21 cellular contexts compared by ENCODE assay signal in the genomic region with DNA sequence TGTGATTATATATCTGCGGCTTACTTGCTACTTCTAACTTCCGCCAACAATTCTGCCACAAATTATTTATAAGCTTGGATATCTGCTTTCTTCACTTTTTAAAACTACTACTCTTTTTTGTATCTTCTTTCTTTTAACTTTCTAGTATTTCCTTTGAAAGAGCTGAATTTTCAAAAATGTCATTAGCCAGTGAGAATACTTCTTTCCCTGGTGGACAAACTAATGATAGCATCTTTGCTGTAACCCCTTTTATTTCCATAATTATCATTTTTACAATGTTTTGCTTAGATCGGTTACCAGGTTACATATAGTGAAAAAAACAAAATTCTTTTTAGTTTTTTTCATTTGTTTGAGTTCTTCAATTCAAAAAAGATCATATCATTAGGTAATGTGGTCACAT.
"Had no signal": no experiment of that assay in that cellular context is flagged by ENCODE, and none has a peak within 500 bp of the region (broad histone marks: within the 10 kb centered on the region; RNA-seq: fewer than 3 reads in every experiment).

No MANE protein-coding gene starts in this region.

- H3K27me3 ChIP-seq: brain microvascular endothelial cell, gastrocnemius medialis, heart left ventricle, thyroid gland had no signal

- H3K36me3 Mint-ChIP-seq: activated naive CD4-positive, alpha-beta T cell treated with anti-CD3 and anti-CD28 coated beads, Interleukin-2, amount 10 ng/mL, durations not matched to agents 7 days and 5 days had no signal

- H3K27ac Mint-ChIP-seq: activated CD4-positive, alpha-beta T cell treated with anti-CD3 and anti-CD28 coated beads, Interleukin-2, amount 10 ng/mL, durations not matched to agents 24 days and 14 days; activated naive CD4-positive, alpha-beta T cell treated with anti-CD3 and anti-CD28 coated beads, Interleukin-2, amount 10 ng/mL, durations not matched to agents 7 days and 5 days; activated naive CD8-positive, alpha-beta T cell treated with anti-CD3 and anti-CD28 coated beads, Interleukin-2, amount 50 U/mL, for 24 hours; dendritic cell treated with granulocyte-macrophage colony-stimulating factor and Interleukin-4, amounts not matched to agents 40 ng/mL and 50 ng/mL, for 4 days had no signal

- H3K9me3 Mint-ChIP-seq: activated CD4-positive, alpha-beta T cell treated with anti-CD3 and anti-CD28 coated beads, Interleukin-2, amount 10 ng/mL, durations not matched to agents 24 days and 14 days; activated naive CD4-positive, alpha-beta T cell treated with anti-CD3 and anti-CD28 coated beads, Interleukin-2, amount 10 ng/mL, durations not matched to agents 7 days and 5 days; dendritic cell treated with granulocyte-macrophage colony-stimulating factor and Interleukin-4, amounts not matched to agents 40 ng/mL and 50 ng/mL, for 4 days had no signal

- H3K4me1 Mint-ChIP-seq: activated CD4-positive, alpha-beta T cell treated with anti-CD3 and anti-CD28 coated beads, Interleukin-2, amount 10 ng/mL, durations not matched to agents 24 days and 14 days; activated naive CD4-positive, alpha-beta T cell treated with anti-CD3 and anti-CD28 coated beads, Interleukin-2, amount 10 ng/mL, durations not matched to agents 7 days and 5 days; activated naive CD8-positive, alpha-beta T cell treated with anti-CD3 and anti-CD28 coated beads, Interleukin-2, amount 50 U/mL, for 24 hours; central memory CD8-positive, alpha-beta T cell had no signal

- ATAC-seq: activated naive CD8-positive, alpha-beta T cell treated with anti-CD3 and anti-CD28 coated beads, Interleukin-2, amount 50 U/mL, for 24 hours; gastrocnemius medialis; heart left ventricle had no signal

- H3K9me3 ChIP-seq: gastrocnemius medialis, heart left ventricle, left ventricle myocardium inferior, thyroid gland had no signal

- H3K27ac ChIP-seq: brain microvascular endothelial cell, epithelial cell of prostate, gastrocnemius medialis, heart left ventricle, left ventricle myocardium inferior, thyroid gland had no signal

- H3K4me1 ChIP-seq: gastrocnemius medialis, heart left ventricle, left ventricle myocardium inferior, thyroid gland had no signal

- DNase-seq: activated CD4-positive, alpha-beta T cell treated with anti-CD3 and anti-CD28 coated beads, Interleukin-2, amount 10 ng/mL, durations not matched to agents 24 days and 14 days; activated CD4-positive, CD25-positive, alpha-beta regulatory T cell; activated CD8-positive, alpha-beta memory T cell treated with anti-CD3 and anti-CD28 coated beads, Interleukin-2, amount 50 U/mL, for 4 hours; activated effector memory CD4-positive, alpha-beta T cell treated with Interleukin-2 at 50 U/mL for 16 hours; activated naive CD4-positive, alpha-beta T cell treated with anti-CD3 and anti-CD28 coated beads, Interleukin-2, amount 10 ng/mL, durations not matched to agents 7 days and 5 days; activated naive CD8-positive, alpha-beta T cell treated with anti-CD3 and anti-CD28 coated beads, Interleukin-2, amount 50 U/mL, for 24 hours; activated T-cell treated with anti-CD3 and anti-CD28 coated beads, Interleukin-2, amount 50 U/mL, for 48 hours; aorta; brain microvascular endothelial cell; effector CD8-positive, alpha-beta T cell; gastrocnemius medialis; heart left ventricle; left ventricle myocardium inferior; mammary epithelial cell; stimulated activated CD4-positive, alpha-beta T cell treated with anti-CD3 and anti-CD28 coated beads, Interleukin-2, amount 100 ng/mL, for 24 hours; stimulated activated naive CD4-positive, alpha-beta T cell treated with Interleukin-2 at 50 U/mL for 16 hours; T1000; thyroid gland had no signal

- H3K27me3 Mint-ChIP-seq: activated CD4-positive, alpha-beta T cell treated with anti-CD3 and anti-CD28 coated beads, Interleukin-2, amount 10 ng/mL, durations not matched to agents 24 days and 14 days; activated naive CD4-positive, alpha-beta T cell treated with anti-CD3 and anti-CD28 coated beads, Interleukin-2, amount 10 ng/mL, durations not matched to agents 7 days and 5 days; activated naive CD8-positive, alpha-beta T cell treated with anti-CD3 and anti-CD28 coated beads, Interleukin-2, amount 50 U/mL, for 24 hours; central memory CD8-positive, alpha-beta T cell; dendritic cell treated with granulocyte-macrophage colony-stimulating factor and Interleukin-4, amounts not matched to agents 40 ng/mL and 50 ng/mL, for 4 days had no signal

- H3K36me3 ChIP-seq: brain microvascular endothelial cell, gastrocnemius medialis, heart left ventricle, left ventricle myocardium inferior, thyroid gland had no signal

- H3K4me3 ChIP-seq: gastrocnemius medialis, heart left ventricle, left ventricle myocardium inferior, thyroid gland had no signal

- H3K4me3 Mint-ChIP-seq: activated CD4-positive, alpha-beta T cell treated with anti-CD3 and anti-CD28 coated beads, Interleukin-2, amount 10 ng/mL, durations not matched to agents 24 days and 14 days; activated naive CD4-positive, alpha-beta T cell treated with anti-CD3 and anti-CD28 coated beads, Interleukin-2, amount 10 ng/mL, durations not matched to agents 7 days and 5 days; activated naive CD8-positive, alpha-beta T cell treated with anti-CD3 and anti-CD28 coated beads, Interleukin-2, amount 50 U/mL, for 24 hours; central memory CD8-positive, alpha-beta T cell; dendritic cell treated with granulocyte-macrophage colony-stimulating factor and Interleukin-4, amounts not matched to agents 40 ng/mL and 50 ng/mL, for 4 days had no signal
